In the genomic region with DNA sequence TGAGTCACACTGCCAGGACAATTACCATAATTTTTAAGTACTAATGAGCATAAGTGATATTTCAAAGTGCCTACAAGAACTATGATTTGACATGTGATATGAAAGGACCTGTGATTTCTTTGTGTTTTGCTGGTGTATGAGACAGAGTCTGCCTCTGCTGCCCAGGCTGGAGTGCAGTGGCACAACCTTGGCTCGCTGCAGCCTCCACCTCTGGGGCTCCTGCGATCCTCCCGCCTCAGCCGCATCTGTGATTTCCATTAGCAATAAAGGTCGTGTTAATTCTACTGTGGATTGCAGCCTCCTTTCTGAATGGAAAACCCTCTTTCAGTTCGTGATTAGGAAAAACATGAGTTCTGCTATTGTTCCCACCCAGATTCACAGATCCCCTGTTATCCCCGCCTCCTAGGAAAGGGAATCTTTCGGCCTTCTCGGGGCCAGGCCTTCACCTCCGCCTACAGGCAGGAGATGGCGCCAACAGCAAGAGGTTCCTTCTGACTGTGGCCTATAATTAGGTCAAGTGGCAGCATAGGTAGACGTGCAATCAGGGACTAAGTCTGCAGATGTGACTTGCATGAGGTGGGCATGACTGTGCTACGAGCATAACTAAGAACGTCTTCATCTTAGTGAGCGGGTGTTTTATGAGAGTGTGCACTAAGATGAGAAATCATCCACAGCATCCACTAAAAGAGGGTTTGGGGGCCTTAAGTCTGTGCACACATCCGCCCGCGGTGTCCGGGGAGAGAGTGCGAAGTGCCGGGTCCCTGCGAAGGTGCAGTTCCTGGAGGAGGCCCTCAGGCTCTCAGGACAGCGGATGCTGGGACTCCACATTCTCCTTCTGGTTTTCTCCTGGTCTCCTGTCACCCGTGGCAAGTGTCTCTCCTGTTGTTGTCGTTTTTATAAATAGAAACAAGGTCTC, we compare ENCODE assay signal across 8 cellular contexts. TPM values are rescaled to one million over a fixed set of nuclear protein-coding genes. Genes with fewer than 3 reads are reported as not detected.
DNase-seq lines count a peak whose midpoint lies in the region; ATAC-seq and TF ChIP-seq lines count a peak whose summit lies in the region.

No MANE protein-coding gene starts in this region.

- H3K4me1 ChIP-seq in BE2C: peaks cover 5% of the 10 kb centered on the region; the same call in 1 of the 2 replicates

- intact Hi-C loops in posterior vena cava (cut with DNase I): loop anchor here in 1 of 2 donors (10.0 kb wide), 1 partner anchor 63 kb away; the partner anchor contains the start of gene RACK1

- H3K27me3 ChIP-seq in BE2C: no peaks in the 10 kb centered on the region

- ATAC-seq in GM19452 (IDR thresholded peaks at IDR 0.05; ENCODE audit: unreplicated experiment) (peak; percentile 54), HG03558 (IDR thresholded peaks at IDR 0.05; ENCODE audit: extremely low read depth, unreplicated experiment) (peak; percentile 45), HG03025 (IDR thresholded peaks at IDR 0.05; ENCODE audit: low FRiP score, unreplicated experiment) (no peak)

- TF ChIP-seq CTCF in BE2C (IDR thresholded peaks at IDR 0.05; ENCODE audit: low read depth, low read length): peak; percentile 85
- peak; percentile 78 for TF ChIP-seq CTCF in fibroblast of pulmonary artery (IDR thresholded peaks at IDR 0.05; ENCODE audit: low read length, missing control alignments)

- no peaks in the 10 kb centered on the region for H3K36me3 ChIP-seq in BE2C

- peak; percentile 81 for DNase-seq in BE2C
- peak; percentile 59 to 67 for DNase-seq in activated CD4-positive, alpha-beta T cell treated with anti-CD3 and anti-CD28 coated beads, Interleukin-2, amount 50 U/mL, for 48 hours
- peak; percentile 81 for DNase-seq in fibroblast of pulmonary artery (ENCODE audit: low read depth)
- DNase-seq in posterior vena cava (ENCODE audit: low spot score): peak; percentile 85
- no peak for DNase-seq in NCI-H82 (lab: John Stamatoyannopoulos, UW)

- no peaks in the 10 kb centered on the region for H3K9me3 ChIP-seq in BE2C

- H3K4me3 ChIP-seq in BE2C (ENCODE audit: low read depth, low read length): no peak overlapping the region
- H3K4me3 ChIP-seq in fibroblast of pulmonary artery (replicated peaks; ENCODE audit: low read depth, low read length): no peak overlapping the region

RNA-seq across cellular contexts. Expression of gene TRIM7, which starts 23.1 kb away (rescaled TPM):
- polyA plus RNA-seq in BE2C (2012; ENCODE audit: insufficient read depth, insufficient read length, low read depth): 3.2 TPM
- total RNA-seq in posterior vena cava: 1 to 10 TPM; 3.1 to 3.5 TPM

RNA-seq across cellular contexts. Expression of gene OR2V2, which starts 34.5 kb away (rescaled TPM):
- polyA plus RNA-seq in BE2C (2012; ENCODE audit: insufficient read depth, insufficient read length, low read depth): not detected
- not detected for total RNA-seq in posterior vena cava

RNA-seq across cellular contexts. Expression of gene TRIM41, which starts 41.2 kb away (rescaled TPM):
- 80.4 TPM for polyA plus RNA-seq in BE2C (2012; ENCODE audit: insufficient read depth, insufficient read length, low read depth)
- 10 to 100 TPM; 15.2 to 20.4 TPM for total RNA-seq in posterior vena cava

RNA-seq across cellular contexts. Expression of gene OR2V1, which starts 50.9 kb away (rescaled TPM):
- polyA plus RNA-seq in BE2C (2012; ENCODE audit: insufficient read depth, insufficient read length, low read depth): not detected
- not detected for total RNA-seq in posterior vena cava
